Comparison of ENCODE assay signal across 25 cellular contexts in the genomic region with DNA sequence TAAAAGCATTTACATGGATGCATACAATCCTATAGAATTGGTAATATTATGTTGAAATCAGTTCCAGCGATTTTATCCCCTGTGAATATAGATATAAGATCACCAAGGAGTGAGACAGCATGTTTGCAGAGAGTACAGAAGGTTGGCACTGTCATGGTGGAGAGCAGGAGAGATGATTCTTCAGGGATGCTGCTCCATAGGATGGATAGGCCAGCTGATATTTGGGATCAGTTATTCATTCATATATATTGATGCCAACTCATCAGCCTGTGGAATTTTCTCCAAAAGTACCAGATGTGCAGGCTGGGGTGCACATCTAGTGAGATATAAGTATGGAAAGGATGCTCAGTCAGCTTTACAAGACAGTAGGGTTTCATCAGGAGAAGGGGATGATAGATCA.
"Had no signal": no experiment of that assay in that cellular context is flagged by ENCODE, and none has a peak within 500 bp of the region (broad histone marks: within the 10 kb centered on the region; RNA-seq: fewer than 3 reads in every experiment).

No MANE protein-coding gene starts in this region.

- DNase-seq: colonic mucosa; cortex of kidney; effector CD8-positive, alpha-beta T cell; effector memory CD8-positive, alpha-beta T cell; endodermal cell; erythroblast; esophagus squamous epithelium; foreskin fibroblast; foreskin melanocyte; gastrocnemius medialis; glutamatergic neuron; head of caudate nucleus; heart right ventricle; hippocampal formation; left cardiac atrium; left lung; left ventricle myocardium superior; lower lobe of right lung; mesenchymal stem cell; mucosa of descending colon; naive B cell had no signal

- ATAC-seq: effector memory CD8-positive, alpha-beta T cell; esophagus mucosa; gastrocnemius medialis; heart right ventricle; left cardiac atrium; left lung; left ventricle myocardium superior; lower lobe of right lung; mucosa of descending colon had no signal

- FAIRE-seq: endometrium, islet of Langerhans, keratinocyte had no signal
